8 cellular contexts compared by ENCODE assay signal in genomic region chr1:6581561-6582305, GRCh38. TPM values are rescaled to one million over a fixed set of nuclear protein-coding genes. Genes with fewer than 3 reads are reported as not detected.
DNase-seq lines count a peak whose midpoint lies in the region; ATAC-seq and TF ChIP-seq lines count a peak whose summit lies in the region.

No MANE protein-coding gene starts in this region.

- H3K4me1 ChIP-seq in gastroesophageal sphincter, result peaks cover 0 to 52% (median 16%) of the 10 kb centered on the region in 3 donors

- no peaks in the 10 kb centered on the region for H3K9me3 Mint-ChIP-seq in type B pancreatic cell

- H3K27ac ChIP-seq in gastroesophageal sphincter, result peak overlapping the region in 3 of 4 donors; percentile 96 to 97 (median 97)

- H3K36me3 Mint-ChIP-seq in type B pancreatic cell, result no peaks in the 10 kb centered on the region

- TF ChIP-seq CTCF in gastroesophageal sphincter (IDR thresholded peaks at IDR 0.05) (no peak), type B pancreatic cell (conservative IDR thresholded peaks at IDR 0.05) (no peak)

- TF ChIP-seq EP300 in gastroesophageal sphincter (IDR thresholded peaks at IDR 0.05), result no peak

- peak overlapping the region; percentile 80 for H3K4me3 Mint-ChIP-seq in type B pancreatic cell

- H3K27ac Mint-ChIP-seq in type B pancreatic cell, result peak overlapping the region; percentile 85

- H3K27me3 Mint-ChIP-seq in type B pancreatic cell, result no peaks in the 10 kb centered on the region

- H3K36me3 ChIP-seq in gastroesophageal sphincter, result peaks cover 0 to 8% of the 10 kb centered on the region in 2 donors

- TF ChIP-seq POLR2A in gastroesophageal sphincter (IDR thresholded peaks at IDR 0.05), result no peak

- H3K4me1 Mint-ChIP-seq in type B pancreatic cell (ENCODE audit: unreplicated experiment), result peaks cover 27% of the 10 kb centered on the region

- no peaks in the 10 kb centered on the region for H3K27me3 ChIP-seq in gastroesophageal sphincter

- no peaks in the 10 kb centered on the region for H3K9me3 ChIP-seq in gastroesophageal sphincter

- no peak overlapping the region for H3K4me3 ChIP-seq in gastroesophageal sphincter

- ATAC-seq in gastroesophageal sphincter (no peak), GM18873 (IDR thresholded peaks at IDR 0.05; ENCODE audit: low FRiP score, unreplicated experiment) (no peak), GM19397 (IDR thresholded peaks at IDR 0.05; ENCODE audit: unreplicated experiment) (no peak)

- WGBS in gastroesophageal sphincter (ENCODE audit: low coverage in 1 of 2), 2 donors, result 60 to 85% methylated on average over 4 of the region's 10 CpGs

- peak; percentile 62 for DNase-seq in activated effector memory CD4-positive, alpha-beta T cell treated with anti-CD3 and anti-CD28 coated beads, Interleukin-2, amount 50 U/mL, for 16 hours
- DNase-seq in activated effector memory CD4-positive, alpha-beta T cell treated with Interleukin-2 at 50 U/mL for 16 hours, result no peak
- DNase-seq in SKM-1 (lab: John Stamatoyannopoulos, UW; ENCODE audit: unreplicated experiment) (peak; percentile 90), type B pancreatic cell (ENCODE audit: extremely low spot score, unreplicated experiment) (no peak), germinal center (ENCODE audit: low spot score) (no peak)

RNA-seq across cellular contexts. Expression of gene ZBTB48, which starts 1.9 kb away (rescaled TPM):
- 10 to 100 TPM; 12.7 to 17.7 (median 14.1) TPM for total RNA-seq in gastroesophageal sphincter
- 30.7 and 44.2 TPM in 2 replicates for total RNA-seq in type B pancreatic cell (ENCODE audit: low replicate concordance)

RNA-seq across cellular contexts. Expression of gene KLHL21, which starts 20.9 kb away (rescaled TPM):
- 100 to 1,000 TPM in 2 of 4 donors, 10 to 100 TPM in 2; 83.6 to 131 (median 101) TPM for total RNA-seq in gastroesophageal sphincter
- total RNA-seq in type B pancreatic cell (ENCODE audit: low replicate concordance), result 13.6 and 15.1 TPM in 2 replicates

RNA-seq across cellular contexts. Expression of gene TAS1R1, which starts 26.6 kb away (rescaled TPM):
- total RNA-seq in gastroesophageal sphincter (not detected), type B pancreatic cell (ENCODE audit: low replicate concordance) (not detected in 2 replicates)

RNA-seq across cellular contexts. Expression of gene NOL9, which starts 27.4 kb away (rescaled TPM):
- total RNA-seq in gastroesophageal sphincter (10 to 100 TPM; 21.2 to 32.2 (median 25.7) TPM), type B pancreatic cell (ENCODE audit: low replicate concordance) (32.9 and 43.0 TPM in 2 replicates)

RNA-seq across cellular contexts. Expression of gene PHF13, which starts 31.8 kb away (rescaled TPM):
- total RNA-seq in gastroesophageal sphincter (10 to 100 TPM; 19.8 to 22.8 (median 20.5) TPM), type B pancreatic cell (ENCODE audit: low replicate concordance) (14.7 and 21.2 TPM in 2 replicates)

Comparison
In these comparisons a context has a peak if more than half of its experiments do, and no peak if none do; other contexts are left out.
1. DNase-seq: peak in activated effector memory CD4-positive, alpha-beta T cell treated with anti-CD3 and anti-CD28 coated beads, Interleukin-2, amount 50 U/mL, for 16 hours (single experiment) and SKM-1 (single experiment); none in activated effector memory CD4-positive, alpha-beta T cell treated with Interleukin-2 at 50 U/mL for 16 hours (single experiment), type B pancreatic cell (single experiment) and germinal center (single experiment).